ENCODE assay signal across 10 cellular contexts in genomic region chr1:72557446-72558049, GRCh38.
A peak's percentile ranks its signal among the peaks of the same experiment; 100 is the strongest.
DNase-seq lines count a peak whose midpoint lies in the region; ATAC-seq and TF ChIP-seq lines count a peak whose summit lies in the region.
"Had no signal": no experiment of that assay in that cellular context is flagged by ENCODE, and none has a peak within 500 bp of the region (broad histone marks: within the 10 kb centered on the region; RNA-seq: fewer than 3 reads in every experiment).

No MANE protein-coding gene starts in this region.

- no peaks in the 10 kb centered on the region for H4K20me1 ChIP-seq in hepatocyte (ENCODE audit: insufficient read depth, poor library complexity, severe bottlenecking)

- H3K36me3 ChIP-seq in ACC112 (ENCODE audit: insufficient read depth, low read length), result no peaks in the 10 kb centered on the region
- no peaks in the 10 kb centered on the region for H3K36me3 ChIP-seq in SK-N-MC (ENCODE audit: insufficient read depth, low read length)
- no peaks in the 10 kb centered on the region for H3K36me3 ChIP-seq in hepatocyte (replicated peaks; ENCODE audit: insufficient read depth, low read depth)
- H3K36me3 ChIP-seq in gastrocnemius medialis, result no peaks in the 10 kb centered on the region

- no peak overlapping the region for H3K4me3 ChIP-seq in ACC112 (ENCODE audit: low read depth, low read length)
- H3K4me3 ChIP-seq in GM12864 (ENCODE audit: low read depth, low read length), result no peak overlapping the region
- H3K4me3 ChIP-seq in SK-N-MC, result no peak overlapping the region; the same call in 1 of the 2 replicates
- H3K4me3 ChIP-seq in hepatocyte, result no peak overlapping the region
- no peak overlapping the region for H3K4me3 ChIP-seq in dorsolateral prefrontal cortex
- H3K4me3 ChIP-seq in gastrocnemius medialis, result no peak overlapping the region

- TF ChIP-seq POLR2A in gastrocnemius medialis (IDR thresholded peaks at IDR 0.05), result no peak

- WGBS in hepatocyte (ENCODE audit: low lambda C conversion rate, missing lambda C conversion rate), result 96% methylated on average over 1 of the region's 1 CpG

- H2AFZ ChIP-seq in ACC112 (ENCODE audit: low read length, unreplicated experiment) (peak overlapping the region; percentile 71), hepatocyte (no peak overlapping the region)

- H3K27me3 ChIP-seq in ACC112 (ENCODE audit: insufficient read depth, low read length) (no peaks in the 10 kb centered on the region), hepatocyte (no peaks in the 10 kb centered on the region), dorsolateral prefrontal cortex (no peaks in the 10 kb centered on the region), gastrocnemius medialis (no peaks in the 10 kb centered on the region)

- ATAC-seq in GM21526 (IDR thresholded peaks at IDR 0.05; ENCODE audit: low FRiP score, unreplicated experiment) (no peak), gastrocnemius medialis (no peak)

- H3K4me2 ChIP-seq in hepatocyte, result no peak overlapping the region

- peak; percentile 9 for TF ChIP-seq CTCF in GM12864 (IDR thresholded peaks at IDR 0.05; ENCODE audit: low read depth, low read length, missing control alignments)
- peak; percentile 31 for TF ChIP-seq CTCF in hepatocyte (IDR thresholded peaks at IDR 0.05; ENCODE audit: poor library complexity)
- peak in 10 of 56 donors; percentile 5 to 29 (median 16) for TF ChIP-seq CTCF in dorsolateral prefrontal cortex (IDR thresholded peaks at IDR 0.05 in 54 of 56, conservative IDR thresholded peaks at IDR 0.05 in 2 of 56; ENCODE audit: low read depth in 1 of 56, partially characterized antibody in 56 of 56)
- no peak for TF ChIP-seq CTCF in gastrocnemius medialis (IDR thresholded peaks at IDR 0.05 in 4 of 5, conservative IDR thresholded peaks at IDR 0.05 in 1 of 5)

- H3K27ac ChIP-seq in ACC112 (ENCODE audit: low read depth, low read length) (no peak overlapping the region), SK-N-MC (0 out of 2 replicates have a peak overlapping the region, but pooled peaks have one; percentile 25), hepatocyte (no peak overlapping the region), dorsolateral prefrontal cortex (no peak overlapping the region), gastrocnemius medialis (no peak overlapping the region)

- H3K9me3 ChIP-seq in SK-N-MC (ENCODE audit: low read depth, low read length), result no peaks in the 10 kb centered on the region
- no peaks in the 10 kb centered on the region for H3K9me3 ChIP-seq in hepatocyte (ENCODE audit: low read depth)
- no peaks in the 10 kb centered on the region for H3K9me3 ChIP-seq in gastrocnemius medialis

- in situ Hi-C loops in gastrocnemius medialis (cut with MboI; ENCODE audit: low sequenced_read_pairs in 4 of 4), result no loop called here

- H3K79me2 ChIP-seq in ACC112 (ENCODE audit: control insufficient read depth, insufficient read depth, low read length, unreplicated experiment), result no peaks in the 10 kb centered on the region
- H3K79me2 ChIP-seq in hepatocyte, result no peaks in the 10 kb centered on the region

- H3K9ac ChIP-seq in SK-N-MC (ENCODE audit: insufficient read length), result no peak overlapping the region

- no peak for DNase-seq in GM12864 (ENCODE audit: low read depth)
- DNase-seq in SK-N-MC (ENCODE audit: low read depth, low spot score), result no peak
- DNase-seq in hepatocyte (ENCODE audit: low spot score), result peak; percentile 28
- no peak for DNase-seq in dorsolateral prefrontal cortex
- DNase-seq in middle frontal gyrus (ENCODE audit: extremely low spot score, low spot score), result no peak
- no peak for DNase-seq in gastrocnemius medialis
- DNase-seq: activated CD4-positive, alpha-beta T cell treated with anti-CD3 and anti-CD28 coated beads, Interleukin-2, amount 50 U/mL, for 4 hours; NCI-H2029 treated with DMSO at 0.1 percent for 48 hours had no signal

- H3K9me2 ChIP-seq in hepatocyte (replicated peaks; ENCODE audit: insufficient read depth), result no peaks in the 10 kb centered on the region

- intact Hi-C loops in dorsolateral prefrontal cortex (cut with DNase I), result no loop called here
- intact Hi-C loops in gastrocnemius medialis (cut with DNase I; ENCODE audit: low total_unique reads), result no loop called here

- H3K4me1 ChIP-seq in ACC112 (ENCODE audit: control insufficient read depth, insufficient read depth, low read length, unreplicated experiment) (no peaks in the 10 kb centered on the region), hepatocyte (ENCODE audit: insufficient read depth) (no peaks in the 10 kb centered on the region), gastrocnemius medialis (no peaks in the 10 kb centered on the region)

Comparison
In these comparisons a context has a peak if more than half of its experiments do, and no peak if none do; other contexts are left out.
1. CTCF ChIP-seq: peak in GM12864 (single experiment) and hepatocyte (single experiment); none in gastrocnemius medialis (0 of 5).